10 cellular contexts compared by ENCODE assay signal in the genomic region with DNA sequence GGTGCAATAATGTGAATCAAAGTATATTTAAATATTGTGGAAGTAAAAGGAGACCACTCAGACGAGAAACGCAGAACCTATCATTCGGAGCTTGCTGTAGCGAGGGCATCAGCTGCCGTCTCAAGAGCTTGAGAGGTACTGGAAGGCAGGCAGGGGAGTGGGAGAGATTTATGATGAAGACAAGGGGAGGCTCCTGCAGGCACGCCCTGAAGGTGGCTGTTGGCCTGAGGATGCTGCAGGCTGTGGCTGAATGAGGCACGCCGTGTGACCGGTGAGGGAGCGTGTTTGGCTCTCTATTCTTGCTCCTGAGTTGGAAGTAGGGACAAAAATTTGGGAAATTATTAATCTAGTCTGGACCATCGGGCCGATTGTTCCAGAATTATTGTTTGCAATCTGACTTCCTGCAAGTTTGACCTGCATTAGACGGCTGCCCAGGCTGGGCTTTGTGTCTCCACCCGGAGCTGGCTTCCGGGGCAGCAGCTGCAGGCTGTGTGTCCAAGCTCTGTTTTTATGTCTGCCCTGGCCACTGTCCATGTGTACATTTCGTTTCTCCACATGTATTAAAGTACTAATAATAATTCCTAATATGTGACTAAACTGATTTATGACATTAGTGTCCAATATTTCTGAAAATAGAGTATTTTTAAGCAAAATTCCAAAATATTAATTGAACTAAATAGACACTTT.
DNase-seq lines count a peak whose midpoint lies in the region; ATAC-seq and TF ChIP-seq lines count a peak whose summit lies in the region.
"Had no signal": no experiment of that assay in that cellular context is flagged by ENCODE, and none has a peak within 500 bp of the region (broad histone marks: within the 10 kb centered on the region; RNA-seq: fewer than 3 reads in every experiment).

No MANE protein-coding gene starts in this region.

- no peaks in the 10 kb centered on the region for H3F3A ChIP-seq in PC-3 (ENCODE audit: low read length, unreplicated experiment)

- H3K9me2 ChIP-seq in PC-3 (replicated peaks; ENCODE audit: low read length): no peaks in the 10 kb centered on the region

- TF ChIP-seq CTCF in PC-3 (conservative IDR thresholded peaks at IDR 0.05; ENCODE audit: low read depth, low read length) (no peak), esophagus muscularis mucosa (IDR thresholded peaks at IDR 0.05) (no peak), tibial artery (IDR thresholded peaks at IDR 0.05) (no peak)

- H2AFZ ChIP-seq in PC-3 (ENCODE audit: low read length): peak overlapping the region; percentile 39

- no peak for TF ChIP-seq EP300 in esophagus muscularis mucosa (IDR thresholded peaks at IDR 0.05)

- H3K4me1 Mint-ChIP-seq in activated CD4-positive, alpha-beta memory T cell treated with anti-CD3 and anti-CD28 coated beads, Interleukin-2, amount 10 ng/mL, durations not matched to agents 7 days and 5 days: peaks cover 8% of the 10 kb centered on the region

- peaks cover 18% of the 10 kb centered on the region for H3K4me1 ChIP-seq in PC-3 (ENCODE audit: insufficient read depth, low read length)
- H3K4me1 ChIP-seq in esophagus muscularis mucosa: peaks cover 22 to 26% (median 25%) of the 10 kb centered on the region in 4 donors
- peaks cover 0 to 5% of the 10 kb centered on the region in 2 donors for H3K4me1 ChIP-seq in mucosa of rectum (ENCODE audit: control insufficient read depth in 2 of 2, insufficient read depth in 2 of 2, low read length in 2 of 2)
- peaks cover 5 to 26% (median 19%) of the 10 kb centered on the region in 4 donors for H3K4me1 ChIP-seq in tibial artery

- TSS peak; percentile 92 for BruUV-seq in PC-3 (replicated peaks; lab: Mats Ljungman, UMichigan)

- CTCF ChIA-PET in PC-3 (lab: Charles Lee): no interaction called here
- CTCF ChIA-PET in activated CD4-positive, alpha-beta memory T cell treated with anti-CD3 and anti-CD28 coated beads, Interleukin-2, amount 10 ng/mL, durations not matched to agents 7 days and 5 days (lab: Charles Lee): interaction anchor here (0.6 to 2.5 kb wide), 4 partner anchors 20 to 187 kb away, joined by 3 to 9 read pairs (median 3); no protein-coding TSS in a partner anchor

- intact Hi-C loops in PC-3 (cut with micrococcal nuclease): loop anchor here (1.0 kb wide), 1 partner anchor 41 kb away; no protein-coding TSS in a partner anchor
- intact Hi-C loops in esophagus muscularis mucosa (cut with DNase I): loop anchor here (5.0 kb wide), 1 partner anchor 41 kb away; no protein-coding TSS in a partner anchor
- intact Hi-C loops in tibial artery (cut with DNase I; ENCODE audit: low total_unique reads): loop anchor here (5.0 kb wide), 1 partner anchor 89 kb away; the partner anchor contains the start of gene ANKRD10

- H3K36me3 ChIP-seq in PC-3 (ENCODE audit: low read depth, low read length) (no peaks in the 10 kb centered on the region), esophagus muscularis mucosa (no peaks in the 10 kb centered on the region), mucosa of rectum (ENCODE audit: control insufficient read depth in 2 of 2, insufficient read depth in 2 of 2, low read length in 2 of 2) (no peaks in the 10 kb centered on the region), tibial artery (no peaks in the 10 kb centered on the region)

- peaks cover 46% of the 10 kb centered on the region for H3K27me3 Mint-ChIP-seq in activated CD4-positive, alpha-beta memory T cell treated with anti-CD3 and anti-CD28 coated beads, Interleukin-2, amount 10 ng/mL, durations not matched to agents 7 days and 5 days

- H3K27me3 ChIP-seq in PC-3 (ENCODE audit: low read length) (no peaks in the 10 kb centered on the region), esophagus muscularis mucosa (no peaks in the 10 kb centered on the region), mucosa of rectum (ENCODE audit: control insufficient read depth in 2 of 2, insufficient read depth in 2 of 2, low read length in 2 of 2) (no peaks in the 10 kb centered on the region), tibial artery (no peaks in the 10 kb centered on the region)

- peak; percentile 76 for ATAC-seq in PC-3

- DNase-seq in PC-3 (no peak), esophagus muscularis mucosa (ENCODE audit: extremely low spot score) (no peak), tibial artery (peak; percentile 61 to 69), activated T-cell treated with anti-CD3 and anti-CD28 coated beads for 4 hours (no peak), AML-193 (lab: John Stamatoyannopoulos, UW) (no peak), GM19238 (ENCODE audit: insufficient read length, low spot score) (no peak)
- no peak for DNase-seq in activated CD4-positive, alpha-beta memory T cell treated with anti-CD3 and anti-CD28 coated beads, Interleukin-2, amount 10 ng/mL, durations not matched to agents 7 days and 5 days
- DNase-seq: activated CD4-positive, CD25-positive, alpha-beta regulatory T cell treated with anti-CD3 and anti-CD28 coated beads, Interleukin-2, amount 50 U/mL, for 72 hours; NCI-H524 had no signal

- POLR2A ChIA-PET in PC-3 (lab: Charles Lee; ENCODE audit: unreplicated experiment): interaction anchor here (0.7 kb wide), 1 partner anchor 65 kb away, joined by 4 read pairs; no protein-coding TSS in a partner anchor
- POLR2A ChIA-PET in activated CD4-positive, alpha-beta memory T cell treated with anti-CD3 and anti-CD28 coated beads, Interleukin-2, amount 10 ng/mL, durations not matched to agents 7 days and 5 days (lab: Charles Lee): interaction anchor here (1.2 kb wide), 1 partner anchor 26 kb away, joined by 3 read pairs; no protein-coding TSS in a partner anchor

- H3K27ac ChIP-seq in PC-3 (ENCODE audit: low read length) (peak overlapping the region; percentile 67), esophagus muscularis mucosa (replicated peaks in 1 of 4) (peak overlapping the region; percentile 75 to 89 (median 84)), mucosa of rectum (ENCODE audit: low read depth in 2 of 2, low read length in 2 of 2) (peak overlapping the region; percentile 62 to 69), tibial artery (peak overlapping the region; percentile 85 to 90)

- H3K4me2 ChIP-seq in PC-3 (ENCODE audit: low read length): peak overlapping the region; percentile 23

- H3K4me3 Mint-ChIP-seq in activated CD4-positive, alpha-beta memory T cell treated with anti-CD3 and anti-CD28 coated beads, Interleukin-2, amount 10 ng/mL, durations not matched to agents 7 days and 5 days: no peak overlapping the region

- H3K9ac ChIP-seq in PC-3 (ENCODE audit: low read length) (peak overlapping the region; percentile 19; the same call in 1 of the 2 replicates), mucosa of rectum (ENCODE audit: low read depth in 1 of 2, low read length in 2 of 2) (no peak overlapping the region)

- H3K27ac Mint-ChIP-seq in activated CD4-positive, alpha-beta memory T cell treated with anti-CD3 and anti-CD28 coated beads, Interleukin-2, amount 10 ng/mL, durations not matched to agents 7 days and 5 days: no peak overlapping the region

- H3K4me3 ChIP-seq in PC-3 (ENCODE audit: low read length): no peak overlapping the region
- peak overlapping the region; percentile 4 to 37 (median 14) for H3K4me3 ChIP-seq in esophagus muscularis mucosa
- H3K4me3 ChIP-seq in mucosa of rectum (ENCODE audit: low read length in 2 of 2): no peak overlapping the region
- H3K4me3 ChIP-seq in tibial artery: peak overlapping the region; percentile 22 to 37

- no peak for TF ChIP-seq POLR2A in esophagus muscularis mucosa (IDR thresholded peaks at IDR 0.05; ENCODE audit: low read depth)

- peaks cover 8% of the 10 kb centered on the region for H3K36me3 Mint-ChIP-seq in activated CD4-positive, alpha-beta memory T cell treated with anti-CD3 and anti-CD28 coated beads, Interleukin-2, amount 10 ng/mL, durations not matched to agents 7 days and 5 days (ENCODE audit: low read depth)

- H4K20me1 ChIP-seq in PC-3 (ENCODE audit: low read length): no peaks in the 10 kb centered on the region

- H3K79me2 ChIP-seq in PC-3 (ENCODE audit: low read length): no peaks in the 10 kb centered on the region

- WGBS in esophagus muscularis mucosa: 44% methylated on average over 16 of the region's 16 CpGs

- H3K9me3 ChIP-seq in PC-3 (ENCODE audit: low read length) (no peaks in the 10 kb centered on the region), esophagus muscularis mucosa (no peaks in the 10 kb centered on the region), mucosa of rectum (ENCODE audit: control insufficient read depth in 2 of 2, low read length in 2 of 2) (no peaks in the 10 kb centered on the region), tibial artery (no peaks in the 10 kb centered on the region)

- H3K9me3 Mint-ChIP-seq in activated CD4-positive, alpha-beta memory T cell treated with anti-CD3 and anti-CD28 coated beads, Interleukin-2, amount 10 ng/mL, durations not matched to agents 7 days and 5 days: peaks cover 9% of the 10 kb centered on the region

Comparison
In these comparisons a context has a peak if more than half of its experiments do, and no peak if none do; other contexts are left out.
1. DNase-seq: peak in tibial artery (2 of 2); none in PC-3 (single experiment), esophagus muscularis mucosa (single experiment), activated T-cell treated with anti-CD3 and anti-CD28 coated beads for 4 hours (single experiment), activated CD4-positive, alpha-beta memory T cell treated with anti-CD3 and anti-CD28 coated beads, Interleukin-2, amount 10 ng/mL, durations not matched to agents 7 days and 5 days (single experiment), AML-193 (0 of 2) and GM19238 (single experiment).
2. H3K4me3 ChIP-seq: peak in esophagus muscularis mucosa (4 of 4) and tibial artery (2 of 2); none in PC-3 (single experiment) and mucosa of rectum (0 of 2).
3. Peak in every context shown above with its lines, with median percentiles within 50 percentile points of each other: H3K27ac ChIP-seq.